Comparison of ENCODE assay signal across 15 cellular contexts in the genomic region with DNA sequence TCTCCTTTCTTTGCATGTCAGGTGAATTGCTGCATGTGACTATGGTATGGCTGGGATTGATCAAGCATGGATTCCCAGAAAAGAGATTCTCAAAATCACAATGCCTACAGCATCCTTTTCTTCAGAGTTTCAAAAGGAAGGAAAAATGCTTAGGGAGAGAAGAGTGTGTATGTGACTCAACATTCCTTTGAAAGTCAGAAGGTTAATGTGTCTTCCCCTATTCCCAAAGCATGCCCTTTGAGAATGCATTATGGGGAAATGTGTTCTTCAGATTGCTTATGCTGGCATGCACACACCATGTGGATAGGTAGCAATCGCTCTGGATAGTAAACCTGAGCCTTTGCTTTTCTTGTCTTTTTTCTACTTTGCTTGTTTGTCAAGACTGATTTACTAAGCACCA.
DNase-seq lines count a peak whose midpoint lies in the region; TF ChIP-seq lines count a peak whose summit lies in the region.
"Had no signal": no experiment of that assay in that cellular context is flagged by ENCODE, and none has a peak within 500 bp of the region (broad histone marks: within the 10 kb centered on the region; RNA-seq: fewer than 3 reads in every experiment).

No MANE protein-coding gene starts in this region.

- H3K27me3 Mint-ChIP-seq in T-helper 2 cell treated with Interferon-gamma antibody and Interleukin-4, amounts not matched to agents 5 μg/mL and 100 μg/mL, for 36 hours (ENCODE audit: low read depth) = no peaks in the 10 kb centered on the region
- H3K27me3 Mint-ChIP-seq in activated CD4-positive, alpha-beta memory T cell treated with anti-CD3 and anti-CD28 coated beads for 36 hours = no peaks in the 10 kb centered on the region
- H3K27me3 Mint-ChIP-seq: stimulated activated naive CD8-positive, alpha-beta T cell treated with anti-CD3 and anti-CD28 coated beads, Interleukin-15, amount 100 ng/mL, for 72 hours had no signal

- DNase-seq in T-helper 2 cell treated with Interferon-gamma antibody and Interleukin-4, amounts not matched to agents 5 μg/mL and 100 μg/mL, for 36 hours (ENCODE audit: low spot score) = no peak
- DNase-seq in T-helper 2 cell (no peak), SK-N-SH (no peak), fibroblast of mammary gland (ENCODE audit: low read depth) (peak; percentile 74), smooth muscle cell (lab: John Stamatoyannopoulos, UW; ENCODE audit: unreplicated experiment) (no peak), NCI-H345 treated with DMSO at 0.1 percent for 48 hours (lab: John Stamatoyannopoulos, UW; ENCODE audit: unreplicated experiment) (no peak), NCI-H2171 treated with DMSO at 0.1 percent for 48 hours (lab: John Stamatoyannopoulos, UW) (no peak)
- no peak for DNase-seq in activated CD4-positive, alpha-beta memory T cell treated with anti-CD3 and anti-CD28 coated beads for 36 hours
- DNase-seq: activated CD4-positive, alpha-beta T cell treated with anti-CD3 and anti-CD28 coated beads for 1 hour; effector CD4-positive, alpha-beta T cell; RPMI8226; stimulated activated CD4-positive, alpha-beta T cell treated with anti-CD3 and anti-CD28 coated beads, Interleukin-2, amount 100 ng/mL, for 24 hours; stimulated activated naive CD8-positive, alpha-beta T cell treated with anti-CD3 and anti-CD28 coated beads, Interleukin-15, amount 100 ng/mL, for 72 hours had no signal

- intact Hi-C loops in activated CD4-positive, alpha-beta memory T cell treated with anti-CD3 and anti-CD28 coated beads for 36 hours (cut with micrococcal nuclease) = no loop called here

- H3K4me3 Mint-ChIP-seq in T-helper 2 cell treated with Interferon-gamma antibody and Interleukin-4, amounts not matched to agents 5 μg/mL and 100 μg/mL, for 36 hours = no peak overlapping the region
- no peak overlapping the region for H3K4me3 Mint-ChIP-seq in activated CD4-positive, alpha-beta memory T cell treated with anti-CD3 and anti-CD28 coated beads for 36 hours
- H3K4me3 Mint-ChIP-seq: stimulated activated naive CD8-positive, alpha-beta T cell treated with anti-CD3 and anti-CD28 coated beads, Interleukin-15, amount 100 ng/mL, for 72 hours had no signal

- peaks cover 0 to 5% of the 10 kb centered on the region in 2 experiments; a peak in 1 of 4 replicates for H3K4me1 ChIP-seq in SK-N-SH (ENCODE audit: control insufficient read depth in 1 of 2, insufficient read depth in 2 of 2, low read depth in 1 of 2, low read length in 1 of 2)
- peaks cover 6% of the 10 kb centered on the region for H3K4me1 ChIP-seq in smooth muscle cell (ENCODE audit: low read depth)

- WGBS in SK-N-SH (ENCODE audit: low lambda C conversion rate) = 95% methylated on average over 1 of the region's 1 CpG
- 76% methylated on average over 1 of the region's 1 CpG for WGBS in smooth muscle cell (ENCODE audit: low lambda C conversion rate)

- H3K9me3 ChIP-seq in SK-N-SH = no peaks in the 10 kb centered on the region
- no peaks in the 10 kb centered on the region for H3K9me3 ChIP-seq in smooth muscle cell (replicated peaks; ENCODE audit: low read depth)
- H3K9me3 ChIP-seq: neutrophil had no signal

- H2AFZ ChIP-seq in SK-N-SH (ENCODE audit: low read depth) = no peak overlapping the region
- H2AFZ ChIP-seq in smooth muscle cell (ENCODE audit: low read depth) = no peak overlapping the region

- peak overlapping the region; percentile 34; the same call in 1 of the 2 replicates for H3K4me2 ChIP-seq in SK-N-SH
- peak overlapping the region; percentile 41 for H3K4me2 ChIP-seq in smooth muscle cell

- no peak overlapping the region for H3K4me3 ChIP-seq in SK-N-SH (ENCODE audit: low read depth in 2 of 2, low read length in 1 of 2)
- no peak overlapping the region for H3K4me3 ChIP-seq in fibroblast of mammary gland (ENCODE audit: control insufficient read depth, low read depth, low read length)
- peak overlapping the region; percentile 3 for H3K4me3 ChIP-seq in smooth muscle cell

- peaks cover 22% of the 10 kb centered on the region for H3K4me1 Mint-ChIP-seq in T-helper 2 cell treated with Interferon-gamma antibody and Interleukin-4, amounts not matched to agents 5 μg/mL and 100 μg/mL, for 36 hours (ENCODE audit: low read depth)
- H3K4me1 Mint-ChIP-seq in activated CD4-positive, alpha-beta memory T cell treated with anti-CD3 and anti-CD28 coated beads for 36 hours (ENCODE audit: low read depth) = peaks cover 10% of the 10 kb centered on the region

- TF ChIP-seq RAD21 in SK-N-SH (IDR thresholded peaks at IDR 0.05; ENCODE audit: low read length) = no peak

- peaks cover 3% of the 10 kb centered on the region for H3F3A ChIP-seq in SK-N-SH (replicated peaks; ENCODE audit: insufficient read depth)
- H3F3A ChIP-seq in smooth muscle cell (ENCODE audit: low read depth) = no peaks in the 10 kb centered on the region

- POLR2A ChIA-PET in SK-N-SH (lab: Yijun Ruan, JAX) = no interaction called here
- POLR2A ChIA-PET in activated CD4-positive, alpha-beta memory T cell treated with anti-CD3 and anti-CD28 coated beads for 36 hours (lab: Charles Lee) = interaction anchor here (0.7 kb wide), 1 partner anchor 9 kb away, joined by 3 read pairs; no protein-coding TSS in a partner anchor

- no peaks in the 10 kb centered on the region for H3K9me2 ChIP-seq in SK-N-SH

- H4K20me1 ChIP-seq in SK-N-SH (ENCODE audit: insufficient read depth) (no peaks in the 10 kb centered on the region), smooth muscle cell (ENCODE audit: low read depth) (no peaks in the 10 kb centered on the region)

- no peak for TF ChIP-seq CTCF in SK-N-SH (IDR thresholded peaks at IDR 0.05)
- TF ChIP-seq CTCF in fibroblast of mammary gland (conservative IDR thresholded peaks at IDR 0.05; ENCODE audit: control insufficient read depth, insufficient read depth, low read depth, low read length) = no peak
- no peak for TF ChIP-seq CTCF in smooth muscle cell (IDR thresholded peaks at IDR 0.05; ENCODE audit: borderline replicate concordance, insufficient read depth, poor library complexity, severe bottlenecking)

- peaks cover 19% of the 10 kb centered on the region for H3K36me3 Mint-ChIP-seq in T-helper 2 cell treated with Interferon-gamma antibody and Interleukin-4, amounts not matched to agents 5 μg/mL and 100 μg/mL, for 36 hours (ENCODE audit: low read depth)
- H3K36me3 Mint-ChIP-seq in activated CD4-positive, alpha-beta memory T cell treated with anti-CD3 and anti-CD28 coated beads for 36 hours = no peaks in the 10 kb centered on the region

- H3K9me3 Mint-ChIP-seq in T-helper 2 cell treated with Interferon-gamma antibody and Interleukin-4, amounts not matched to agents 5 μg/mL and 100 μg/mL, for 36 hours = no peaks in the 10 kb centered on the region
- no peaks in the 10 kb centered on the region for H3K9me3 Mint-ChIP-seq in activated CD4-positive, alpha-beta memory T cell treated with anti-CD3 and anti-CD28 coated beads for 36 hours
- H3K9me3 Mint-ChIP-seq: stimulated activated naive CD8-positive, alpha-beta T cell treated with anti-CD3 and anti-CD28 coated beads, Interleukin-15, amount 100 ng/mL, for 72 hours had no signal

- CTCF ChIA-PET in SK-N-SH (lab: Yijun Ruan, JAX) = interaction anchor here (0.6 to 1.0 kb wide), 2 partner anchors 10 to 56 kb away, joined by 3 read pairs; no protein-coding TSS in a partner anchor
- CTCF ChIA-PET in activated CD4-positive, alpha-beta memory T cell treated with anti-CD3 and anti-CD28 coated beads for 36 hours (lab: Charles Lee) = no interaction called here

- H3K27ac ChIP-seq in SK-N-SH (ENCODE audit: low read depth in 2 of 2, low read length in 1 of 2) (peak overlapping the region in 1 of 2 experiments; percentile 35; a peak in 3 of 4 replicates), smooth muscle cell (ENCODE audit: low read depth) (peak overlapping the region; percentile 59)
- H3K27ac ChIP-seq: 22Rv1, neutrophil had no signal

- H3K27me3 ChIP-seq in SK-N-SH (ENCODE audit: insufficient read depth) (no peaks in the 10 kb centered on the region), smooth muscle cell (ENCODE audit: low read depth) (no peaks in the 10 kb centered on the region)
- H3K27me3 ChIP-seq: neutrophil had no signal

- no peak for TF ChIP-seq EP300 in SK-N-SH (IDR thresholded peaks at IDR 0.05; ENCODE audit: borderline replicate concordance in 1 of 2, low read depth in 1 of 2, low read length in 1 of 2)

- H3K27ac Mint-ChIP-seq in T-helper 2 cell treated with Interferon-gamma antibody and Interleukin-4, amounts not matched to agents 5 μg/mL and 100 μg/mL, for 36 hours = peak overlapping the region; percentile 4
- H3K27ac Mint-ChIP-seq in activated CD4-positive, alpha-beta memory T cell treated with anti-CD3 and anti-CD28 coated beads for 36 hours = no peak overlapping the region

- H3K9ac ChIP-seq in SK-N-SH (no peak overlapping the region), smooth muscle cell (ENCODE audit: low read depth) (no peak overlapping the region)

- H3K36me3 ChIP-seq in SK-N-SH (replicated peaks in 1 of 2; ENCODE audit: control insufficient read depth in 1 of 2, insufficient read depth in 2 of 2, low read length in 1 of 2) (no peaks in the 10 kb centered on the region), smooth muscle cell (ENCODE audit: low read depth) (no peaks in the 10 kb centered on the region)
- H3K36me3 ChIP-seq: neutrophil had no signal

- H3K79me2 ChIP-seq in SK-N-SH (ENCODE audit: insufficient read depth) = no peaks in the 10 kb centered on the region
- no peaks in the 10 kb centered on the region for H3K79me2 ChIP-seq in smooth muscle cell (ENCODE audit: low read depth)

TF ChIP-seq in SK-N-SH, 30 proteins besides CTCF, POLR2A, EP300 and RAD21:
- TF ChIP-seq ELF1 (IDR thresholded peaks at IDR 0.05) (no peak), RXRA (IDR thresholded peaks at IDR 0.05; ENCODE audit: borderline replicate concordance, low read depth) (peak; percentile 50; the same call in 1 of the 2 replicates)
- TF ChIP-seq, protein P1, sequence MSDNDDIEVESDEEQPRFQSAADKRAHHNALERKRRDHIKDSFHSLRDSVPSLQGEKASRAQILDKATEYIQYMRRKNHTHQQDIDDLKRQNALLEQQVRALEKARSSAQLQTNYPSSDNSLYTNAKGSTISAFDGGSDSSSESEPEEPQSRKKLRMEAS (IDR thresholded peaks at IDR 0.05; ENCODE audit: low read depth) = peak; percentile 84
TF ChIP-seq in SK-N-SH: peak in this region for 2.
